ENCODE assay signal across 17 cellular contexts in the genomic region with DNA sequence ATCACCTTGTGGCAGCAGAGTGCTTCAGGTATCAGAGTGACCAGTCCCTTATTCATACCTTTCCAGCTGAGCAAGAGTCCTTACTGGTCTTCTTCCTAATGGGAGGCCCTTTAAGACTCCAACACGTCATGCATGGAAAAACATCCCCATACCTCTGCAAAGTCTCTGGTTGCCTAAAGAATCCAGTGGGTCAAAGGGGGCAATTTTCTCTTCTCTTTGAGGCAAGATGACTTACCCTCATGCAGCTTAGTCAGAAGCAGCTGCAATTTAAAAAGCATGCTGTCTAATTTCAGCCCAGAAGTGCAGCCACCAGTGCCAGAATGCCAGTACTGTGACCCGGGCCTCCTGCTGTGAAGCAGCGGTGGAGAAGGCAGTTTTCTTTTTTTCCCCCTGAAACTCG. TPM values are rescaled to one million over a fixed set of nuclear protein-coding genes. Genes with fewer than 3 reads are reported as not detected.
"Had no signal": no experiment of that assay in that cellular context is flagged by ENCODE, and none has a peak within 500 bp of the region (broad histone marks: within the 10 kb centered on the region; RNA-seq: fewer than 3 reads in every experiment).

No MANE protein-coding gene starts in this region.

- H3K27ac ChIP-seq: dorsolateral prefrontal cortex, pancreas, VCaP had no signal

- DNase-seq: activated CD4-positive, alpha-beta T cell treated with anti-CD3 and anti-CD28 coated beads for 4 hours; activated T-cell treated with anti-CD3 and anti-CD28 coated beads for 4 hours; foreskin fibroblast; mammary epithelial cell; mucosa of descending colon; nephron progenitor cell; pancreas; stimulated activated CD4-positive, alpha-beta T cell treated with anti-CD3 and anti-CD28 coated beads, Interleukin-15, amount 100 ng/mL, for 24 hours; T1000 had no signal

- H3K4me3 ChIP-seq: dorsolateral prefrontal cortex, mucosa of descending colon, pancreas had no signal

- H3K27ac Mint-ChIP-seq: activated naive CD4-positive, alpha-beta T cell treated with anti-CD3 and anti-CD28 coated beads, Interleukin-2, amount 10 ng/mL, durations not matched to agents 7 days and 5 days; activated T-helper 17 cell treated with anti-CD3 and anti-CD28 coated beads, Interleukin-2, amount 50 U/mL, for 72 hours; nephron progenitor cell had no signal

- H3K27me3 Mint-ChIP-seq: activated naive CD4-positive, alpha-beta T cell treated with anti-CD3 and anti-CD28 coated beads, Interleukin-2, amount 10 ng/mL, durations not matched to agents 7 days and 5 days; activated T-helper 17 cell treated with anti-CD3 and anti-CD28 coated beads, Interleukin-2, amount 50 U/mL, for 72 hours had no signal

- H3K4me3 Mint-ChIP-seq: activated naive CD4-positive, alpha-beta T cell treated with anti-CD3 and anti-CD28 coated beads, Interleukin-2, amount 10 ng/mL, durations not matched to agents 7 days and 5 days; activated T-helper 17 cell treated with anti-CD3 and anti-CD28 coated beads, Interleukin-2, amount 50 U/mL, for 72 hours; nephron progenitor cell had no signal

- H3K27me3 ChIP-seq: dorsolateral prefrontal cortex, pancreas had no signal

- H3K4me1 ChIP-seq: pancreas had no signal

- ATAC-seq: activated T-helper 17 cell treated with anti-CD3 and anti-CD28 coated beads, Interleukin-2, amount 50 U/mL, for 72 hours; esophagus mucosa; mucosa of descending colon; pancreas had no signal

- H3K9me3 Mint-ChIP-seq: activated naive CD4-positive, alpha-beta T cell treated with anti-CD3 and anti-CD28 coated beads, Interleukin-2, amount 10 ng/mL, durations not matched to agents 7 days and 5 days; activated T-helper 17 cell treated with anti-CD3 and anti-CD28 coated beads, Interleukin-2, amount 50 U/mL, for 72 hours; nephron progenitor cell had no signal

- H3K9me3 ChIP-seq: mucosa of descending colon, pancreas had no signal

- FAIRE-seq: endometrium, pancreas, urothelium cell line had no signal

RNA-seq across cellular contexts. Expression of a gene that starts 47.8 kb away (rescaled TPM):
- total RNA-seq: activated CD8-positive, alpha-beta memory T cell treated with anti-CD3 and anti-CD28 coated beads for 36 hours; activated T-helper 17 cell treated with anti-CD3 and anti-CD28 coated beads, Interleukin-2, amount 50 U/mL, for 72 hours had no signal
